Comparison of ENCODE assay signal across 1 cellular context in the genomic region with DNA sequence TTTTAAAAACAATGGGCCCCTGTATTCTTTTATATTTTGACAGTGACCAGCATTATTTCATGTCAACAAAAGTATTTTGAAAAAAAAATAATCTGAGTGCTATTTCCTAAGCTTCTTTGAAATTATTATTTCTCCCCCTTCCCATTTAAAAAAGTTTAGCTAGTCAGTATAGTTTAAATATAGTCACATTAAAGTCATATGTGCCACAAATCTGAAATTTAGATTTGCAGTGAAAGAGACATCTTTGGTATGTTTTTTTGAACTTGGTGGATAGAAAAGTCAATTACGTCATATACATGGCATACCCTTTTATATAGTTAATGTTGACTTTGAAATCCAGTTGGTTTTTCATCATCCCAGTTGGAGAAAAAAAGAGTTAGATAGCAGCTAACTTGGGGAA.
TF ChIP-seq lines count a peak whose summit lies in the region.

No MANE protein-coding gene starts in this region.

TF ChIP-seq in GM23338, 12 proteins besides CTCF, POLR2A, EP300 and RAD21 (continued from another document):
- no peak for TF ChIP-seq ZNF462 (CRISPR knock-in tag; IDR thresholded peaks at IDR 0.05)
- no peak for TF ChIP-seq ETS1 (IDR thresholded peaks at IDR 0.05)
- no peak for TF ChIP-seq JUNB (IDR thresholded peaks at IDR 0.05; ENCODE audit: unreplicated experiment)
- TF ChIP-seq REST (IDR thresholded peaks at IDR 0.05; ENCODE audit: unreplicated experiment), result no peak
- no peak for TF ChIP-seq NANOG (IDR thresholded peaks at IDR 0.05; ENCODE audit: borderline replicate concordance)
- no peak for TF ChIP-seq ZNF114 (CRISPR knock-in tag; IDR thresholded peaks at IDR 0.05)
- TF ChIP-seq ZNF331 (CRISPR knock-in tag; IDR thresholded peaks at IDR 0.05; ENCODE audit: low read depth), result no peak
